ENCODE assay signal across 14 cellular contexts in genomic region chr1:109255097-109255651, GRCh38. TPM values are rescaled to one million over a fixed set of nuclear protein-coding genes. Genes with fewer than 3 reads are reported as not detected.
A peak's percentile ranks its signal among the peaks of the same experiment; 100 is the strongest.
DNase-seq lines count a peak whose midpoint lies in the region; TF ChIP-seq lines count a peak whose summit lies in the region.
"Had no signal": no experiment of that assay in that cellular context is flagged by ENCODE, and none has a peak within 500 bp of the region (broad histone marks: within the 10 kb centered on the region; RNA-seq: fewer than 3 reads in every experiment).

No MANE protein-coding gene starts in this region.

- TF ChIP-seq CTCF in BE2C (IDR thresholded peaks at IDR 0.05; ENCODE audit: low read depth, low read length), result no peak
- TF ChIP-seq CTCF in endodermal cell (conservative IDR thresholded peaks at IDR 0.05), result peak; percentile 26
- peak; percentile 53 for TF ChIP-seq CTCF in neural cell (IDR thresholded peaks at IDR 0.05; ENCODE audit: poor library complexity, severe bottlenecking)

- H3K4me2 ChIP-seq in neural cell (ENCODE audit: low read length), result peak overlapping the region; percentile 97

- DNase-seq in BE2C, result peak; percentile 17
- DNase-seq in NCI-H69 (lab: John Stamatoyannopoulos, UW), result peak; percentile 30
- DNase-seq in endodermal cell, result peak; percentile 71
- DNase-seq in putamen (ENCODE audit: low spot score), result no peak
- no peak for DNase-seq in activated CD4-positive, alpha-beta T cell treated with anti-CD3 and anti-CD28 coated beads for 1 hour
- DNase-seq in NCI-H187 treated with DMSO at 0.1 percent for 48 hours (lab: John Stamatoyannopoulos, UW), result no peak
- no peak for DNase-seq in SIG-M5 (lab: John Stamatoyannopoulos, UW)
- DNase-seq: naive thymus-derived CD8-positive, alpha-beta T cell had no signal

- peaks cover 15% of the 10 kb centered on the region for H3K4me1 Mint-ChIP-seq in endodermal cell

- TF ChIP-seq EP300 in neural cell (conservative IDR thresholded peaks at IDR 0.05; ENCODE audit: poor library complexity, severe bottlenecking), result no peak

- H3K36me3 Mint-ChIP-seq in endodermal cell (ENCODE audit: low read depth), result peaks cover 3% of the 10 kb centered on the region
- H3K36me3 Mint-ChIP-seq: naive thymus-derived CD8-positive, alpha-beta T cell had no signal

- H2AFZ ChIP-seq in neural cell (ENCODE audit: low read depth, low read length), result peak overlapping the region; percentile 66

- H3K27me3 ChIP-seq in BE2C (no peaks in the 10 kb centered on the region), endodermal cell (ENCODE audit: control insufficient read depth, insufficient read depth, low read length, poor library complexity, severe bottlenecking) (peaks cover 15% of the 10 kb centered on the region), neural cell (ENCODE audit: insufficient read depth, low read depth, low read length) (no peaks in the 10 kb centered on the region)
- H3K27me3 ChIP-seq: ascending aorta had no signal

- H3K79me2 ChIP-seq in neural cell (replicated peaks; ENCODE audit: insufficient read depth, low read length), result peaks cover 63% of the 10 kb centered on the region

- peaks cover 28% of the 10 kb centered on the region for H3K4me1 ChIP-seq in BE2C
- peaks cover 15% of the 10 kb centered on the region for H3K4me1 ChIP-seq in endodermal cell (ENCODE audit: control insufficient read depth, insufficient read depth, low read length)

- no peak overlapping the region for H3K4me3 ChIP-seq in BE2C (ENCODE audit: low read depth, low read length)
- no peak overlapping the region for H3K4me3 ChIP-seq in endodermal cell (ENCODE audit: low read length)
- peak overlapping the region; percentile 75 for H3K4me3 ChIP-seq in neural cell (ENCODE audit: low read length)
- H3K4me3 ChIP-seq: ascending aorta had no signal

- H3F3A ChIP-seq in neural cell (ENCODE audit: insufficient read depth, low read length, poor library complexity, severe bottlenecking), result no peaks in the 10 kb centered on the region

- H3K27ac ChIP-seq in endodermal cell (ENCODE audit: low read depth, low read length), result peak overlapping the region; percentile 97
- peak overlapping the region; percentile 70 for H3K27ac ChIP-seq in neural cell (ENCODE audit: low read length)
- H3K27ac ChIP-seq: C4-2B had no signal

- H3K9ac ChIP-seq in endodermal cell (ENCODE audit: extremely low read depth, low read length, poor library complexity, severe bottlenecking) (no peak overlapping the region), neural cell (ENCODE audit: low read length) (peak overlapping the region; percentile 76)

- H3K36me3 ChIP-seq in BE2C (peaks cover 8% of the 10 kb centered on the region), endodermal cell (ENCODE audit: control insufficient read depth, insufficient read depth, low read length) (no peaks in the 10 kb centered on the region), neural cell (ENCODE audit: insufficient read depth, low read length) (peaks cover 12% of the 10 kb centered on the region)
- H3K36me3 ChIP-seq: ascending aorta had no signal

- peaks cover 23% of the 10 kb centered on the region for H3K27me3 Mint-ChIP-seq in endodermal cell (ENCODE audit: insufficient read depth)
- H3K27me3 Mint-ChIP-seq: naive thymus-derived CD8-positive, alpha-beta T cell had no signal

- TF ChIP-seq RAD21 in neural cell (conservative IDR thresholded peaks at IDR 0.05), result peak; percentile 31

- WGBS in endodermal cell (ENCODE audit: insufficient coverage in 1 of 2, insufficient read length in 1 of 2), 2 experiments, result 62 to 74% methylated on average over 10 to 15 of the region's 15 CpGs

- no peaks in the 10 kb centered on the region for H3K9me2 ChIP-seq in neural cell (ENCODE audit: insufficient read depth, low read length)

- H4K20me1 ChIP-seq in neural cell (ENCODE audit: insufficient read depth), result no peaks in the 10 kb centered on the region

- H3K27ac Mint-ChIP-seq in endodermal cell, result no peak overlapping the region
- H3K27ac Mint-ChIP-seq: IgD-negative memory B cell had no signal

- no peaks in the 10 kb centered on the region for H3K9me3 ChIP-seq in BE2C
- H3K9me3 ChIP-seq in endodermal cell (ENCODE audit: control insufficient read depth, low read length), result no peaks in the 10 kb centered on the region
- H3K9me3 ChIP-seq in neural cell (ENCODE audit: low read length), result no peaks in the 10 kb centered on the region
- H3K9me3 ChIP-seq: ascending aorta had no signal

- no peak overlapping the region for H3K4me3 Mint-ChIP-seq in endodermal cell

- H3K9me3 Mint-ChIP-seq in endodermal cell, result no peaks in the 10 kb centered on the region
- H3K9me3 Mint-ChIP-seq: naive thymus-derived CD8-positive, alpha-beta T cell had no signal

TF ChIP-seq in neural cell, 6 proteins besides CTCF, POLR2A, EP300 and RAD21:
- no peak for TF ChIP-seq TAF1 (IDR thresholded peaks at IDR 0.05; ENCODE audit: low read depth)
- peak; percentile 27 for TF ChIP-seq REST (IDR thresholded peaks at IDR 0.05; ENCODE audit: borderline replicate concordance)

RNA-seq across cellular contexts. Expression of gene CELSR2, which starts 5.8 kb away (rescaled TPM):
- 39.5 TPM for polyA plus RNA-seq in BE2C (2012; ENCODE audit: insufficient read depth, insufficient read length, low read depth)
- 10 to 100 TPM; 16.1 to 20.2 TPM for total RNA-seq in endodermal cell
- polyA plus RNA-seq in endodermal cell (2013, experiment 1 of 2), result 72.5 TPM
- polyA plus RNA-seq in endodermal cell (2013, experiment 2 of 2), result 63.1 TPM
- 7.9 and 9.5 TPM in 2 replicates for polyA plus RNA-seq in neural cell
- polyA minus RNA-seq in neural cell, result 54.3 and 59.2 TPM in 2 replicates

RNA-seq across cellular contexts. Expression of gene PSRC1, which starts 27.8 kb away (rescaled TPM):
- polyA plus RNA-seq in BE2C (2012; ENCODE audit: insufficient read depth, insufficient read length, low read depth), result 6.6 TPM
- total RNA-seq in endodermal cell, result 10 to 100 TPM; 38.5 to 72.7 TPM
- polyA plus RNA-seq in endodermal cell (2013, experiment 1 of 2), result 91.5 TPM
- polyA plus RNA-seq in endodermal cell (2013, experiment 2 of 2), result 92.2 TPM
- polyA plus RNA-seq in neural cell, result 5.4 and 7.9 TPM in 2 replicates
- polyA minus RNA-seq in neural cell, result 3.0 and 3.4 TPM in 2 replicates
- polyA plus RNA-seq: IgD-negative memory B cell had no signal

RNA-seq across cellular contexts. Expression of gene SARS1, which starts 41.5 kb away (rescaled TPM):
- 865 TPM for polyA plus RNA-seq in BE2C (2012; ENCODE audit: insufficient read depth, insufficient read length, low read depth)
- 100 to 1,000 TPM; 100 to 101 TPM for total RNA-seq in endodermal cell
- 159 TPM for polyA plus RNA-seq in endodermal cell (2013, experiment 1 of 2)
- polyA plus RNA-seq in endodermal cell (2013, experiment 2 of 2), result 128 TPM
- polyA plus RNA-seq in neural cell, result 274 and 281 TPM in 2 replicates
- polyA minus RNA-seq in neural cell, result 188 and 201 TPM in 2 replicates

RNA-seq across cellular contexts. Expression of gene MYBPHL, which starts 51.6 kb away (rescaled TPM):
- 0.66 TPM for polyA plus RNA-seq in BE2C (2012; ENCODE audit: insufficient read depth, insufficient read length, low read depth)
- total RNA-seq in endodermal cell, result not detected
- not detected for polyA plus RNA-seq in endodermal cell (2013, experiment 1 of 2)
- polyA plus RNA-seq in endodermal cell (2013, experiment 2 of 2), result not detected
- polyA plus RNA-seq in neural cell, result 0.78 and 1.6 TPM in 2 replicates
- polyA minus RNA-seq in neural cell, result 0.73 and 0.93 TPM in 2 replicates
- total RNA-seq: ascending aorta; naive thymus-derived CD8-positive, alpha-beta T cell; NCI-H460; T-helper 1 cell treated with Interleukin-12 subunit alpha and Interleukin-12 subunit beta and Interleukin-4 antibody, amounts not matched to agents 30 ng/mL and 1 ng/mL, for 36 hours had no signal
- polyA plus RNA-seq: IgD-negative memory B cell; naive thymus-derived CD8-positive, alpha-beta T cell had no signal

Comparison
In these comparisons a context has a peak if more than half of its experiments do, and no peak if none do; other contexts are left out.
1. DNase-seq: peak in BE2C (single experiment), NCI-H69 (single experiment) and endodermal cell (single experiment); none in putamen (single experiment), activated CD4-positive, alpha-beta T cell treated with anti-CD3 and anti-CD28 coated beads for 1 hour (single experiment), NCI-H187 treated with DMSO at 0.1 percent for 48 hours (single experiment) and SIG-M5 (single experiment).